In genomic region chr4:7802093-7802726, GRCh38 we compare ENCODE assay signal across 8 cellular contexts.
A peak's percentile ranks its signal among the peaks of the same experiment; 100 is the strongest.
DNase-seq lines count a peak whose midpoint lies in the region; ATAC-seq, FAIRE-seq and TF ChIP-seq lines count a peak whose summit lies in the region.

No MANE protein-coding gene starts in this region.

- WGBS in pancreas, 2 donors: 33% methylated on average over 6 of the region's 6 CpGs
- 33 to 35% methylated on average over 6 of the region's 6 CpGs for WGBS in upper lobe of left lung, 2 donors

- H3K27ac ChIP-seq in pancreas (no peak overlapping the region), upper lobe of left lung (no peak overlapping the region)

- no peaks in the 10 kb centered on the region for H3K27me3 ChIP-seq in pancreas
- H3K27me3 ChIP-seq in upper lobe of left lung: no peaks in the 10 kb centered on the region

- no peak for TF ChIP-seq POLR2A in upper lobe of left lung (IDR thresholded peaks at IDR 0.05)

- H3K36me3 ChIP-seq in pancreas (peaks cover 0 to 3% (median 0%) of the 10 kb centered on the region in 3 donors), upper lobe of left lung (peaks cover 0 to 36% (median 15%) of the 10 kb centered on the region in 4 donors)

- ATAC-seq in GM21717 (IDR thresholded peaks at IDR 0.05; ENCODE audit: unreplicated experiment) (peak; percentile 72), pancreas (peak; percentile 30 to 76 (median 76)), upper lobe of left lung (ENCODE audit: low FRiP score in 2 of 2) (peak; percentile 73 to 88)

- TF ChIP-seq CTCF in pancreas (IDR thresholded peaks at IDR 0.05) (peak; percentile 74 to 86 (median 80)), upper lobe of left lung (IDR thresholded peaks at IDR 0.05) (peak; percentile 67 to 87 (median 82))

- peak; percentile 66 for FAIRE-seq in pancreas (lab: Jason Lieb, UNC)

- DNase-seq in EL (peak; percentile 79), Kasumi-1 (lab: John Stamatoyannopoulos, UW) (peak; percentile 82 to 90), SK-N-DZ (ENCODE audit: low spot score) (peak; percentile 60), activated gamma-delta T cell treated with Interleukin-2 at 50 U/mL for 16 hours (peak; percentile 74), germinal center (ENCODE audit: low spot score) (peak; percentile 72), pancreas (peak in 4 of 6 donors; percentile 49 to 82 (median 70)), upper lobe of left lung (peak in 1 of 2 donors; percentile 82)

- H3K4me3 ChIP-seq in pancreas (no peak overlapping the region), upper lobe of left lung (no peak overlapping the region)

- no peaks in the 10 kb centered on the region for H3K9me3 ChIP-seq in pancreas
- no peaks in the 10 kb centered on the region for H3K9me3 ChIP-seq in upper lobe of left lung

- H3K4me1 ChIP-seq in pancreas (peaks cover 5 to 21% (median 14%) of the 10 kb centered on the region in 3 donors), upper lobe of left lung (peaks cover 29 to 35% (median 31%) of the 10 kb centered on the region in 4 donors)

- TF ChIP-seq EP300 in upper lobe of left lung (IDR thresholded peaks at IDR 0.05): no peak

- intact Hi-C loops in pancreas (cut with DNase I): loop anchor here in 2 of 3 donors (5.0 kb wide), 2 partner anchors 185 to 190 kb away; no protein-coding TSS in a partner anchor
